18 cellular contexts compared by ENCODE assay signal in the genomic region with DNA sequence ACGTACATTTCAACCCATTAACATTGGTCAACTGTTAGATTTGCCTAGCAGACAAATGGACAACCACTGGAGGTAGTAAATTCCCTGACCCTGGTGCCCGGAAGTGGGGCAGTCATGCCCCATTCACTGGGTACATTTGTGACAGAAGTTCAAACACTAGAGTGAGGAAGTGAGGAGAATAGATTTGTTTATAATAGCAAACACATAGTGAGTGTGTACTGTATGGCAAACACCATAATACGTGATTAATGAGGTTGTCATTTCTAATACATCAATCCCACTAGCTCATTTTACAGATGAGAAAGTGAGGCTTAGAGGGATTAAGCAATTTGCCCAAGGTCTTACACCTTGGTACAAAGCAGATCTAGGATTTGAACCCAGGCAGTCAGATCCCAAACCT.
"Had no signal": no experiment of that assay in that cellular context is flagged by ENCODE, and none has a peak within 500 bp of the region (broad histone marks: within the 10 kb centered on the region; RNA-seq: fewer than 3 reads in every experiment).

No MANE protein-coding gene starts in this region.

- H3K27ac ChIP-seq: heart right ventricle, neutrophil, pancreas, psoas muscle, right atrium auricular region, thyroid gland had no signal

- H3K4me1 ChIP-seq: pancreas had no signal

- H3K27me3 ChIP-seq: heart right ventricle, pancreas, right atrium auricular region, thyroid gland had no signal

- ATAC-seq: heart right ventricle, left cardiac atrium, pancreas, psoas muscle had no signal

- H3K9me3 ChIP-seq: heart right ventricle, neutrophil, pancreas, psoas muscle, right atrium auricular region, thyroid gland had no signal

- H3K36me3 ChIP-seq: heart right ventricle, neutrophil, pancreas, right atrium auricular region, thyroid gland had no signal

- FAIRE-seq: endometrium, pancreas had no signal

- H3K4me3 ChIP-seq: heart right ventricle, pancreas, psoas muscle, right atrium auricular region, thyroid gland had no signal

- DNase-seq: activated gamma-delta T cell treated with Interleukin-2 at 50 U/mL for 16 hours; activated T-cell treated with anti-CD3 and anti-CD28 coated beads, Interleukin-2, amount 50 U/mL, for 1 hour; anterior cingulate cortex; effector CD4-positive, alpha-beta T cell; erythroblast; foreskin fibroblast; heart right ventricle; islet precursor cell; left cardiac atrium; pancreas; psoas muscle; stimulated activated CD4-positive, alpha-beta T cell treated with anti-CD3 and anti-CD28 coated beads, Interleukin-12 subunit alpha, Interleukin-12 subunit beta, amount 100 ng/mL, for 4 hours; stimulated activated CD4-positive, alpha-beta T cell treated with anti-CD3 and anti-CD28 coated beads, Interleukin-4, amount 100 ng/mL, for 4 hours; substantia nigra; thyroid gland had no signal
